Comparison of ENCODE assay signal across 8 cellular contexts in genomic region chr9:83583151-83584014, GRCh38. TPM values are rescaled to one million over a fixed set of nuclear protein-coding genes. Genes with fewer than 3 reads are reported as not detected.
DNase-seq lines count a peak whose midpoint lies in the region; ATAC-seq and TF ChIP-seq lines count a peak whose summit lies in the region.

No MANE protein-coding gene starts in this region.

- no peaks in the 10 kb centered on the region for H3K4me1 Mint-ChIP-seq in activated CD8-positive, alpha-beta T cell treated with anti-CD3 and anti-CD28 coated beads for 36 hours (ENCODE audit: low read depth)

- H3K9me3 Mint-ChIP-seq in activated CD8-positive, alpha-beta T cell treated with anti-CD3 and anti-CD28 coated beads for 36 hours, result peaks cover 4% of the 10 kb centered on the region

- intact Hi-C loops in activated CD8-positive, alpha-beta T cell treated with anti-CD3 and anti-CD28 coated beads for 36 hours (cut with micrococcal nuclease), result no loop called here
- intact Hi-C loops in Right ventricle myocardium superior (cut with DNase I), result no loop called here

- H3K27me3 Mint-ChIP-seq in activated CD8-positive, alpha-beta T cell treated with anti-CD3 and anti-CD28 coated beads for 36 hours, result no peaks in the 10 kb centered on the region

- peak; percentile 34 for TF ChIP-seq CTCF in activated CD8-positive, alpha-beta T cell treated with anti-CD3 and anti-CD28 coated beads for 36 hours (IDR thresholded peaks at IDR 0.05)
- TF ChIP-seq CTCF in retinal pigment epithelial cell (conservative IDR thresholded peaks at IDR 0.05; ENCODE audit: low read depth, low read length), result peak; percentile 89

- H3K4me3 ChIP-seq in retinal pigment epithelial cell (ENCODE audit: low read length), result no peak overlapping the region

- no peak overlapping the region for H3K4me3 Mint-ChIP-seq in activated CD8-positive, alpha-beta T cell treated with anti-CD3 and anti-CD28 coated beads for 36 hours

- peak; percentile 1 for DNase-seq in activated CD4-positive, CD25-positive, alpha-beta regulatory T cell treated with anti-CD3 and anti-CD28 coated beads, Interleukin-2, amount 50 U/mL, for 16 hours (ENCODE audit: low read depth, low spot score)
- DNase-seq in H4 (ENCODE audit: low spot score) (peak; percentile 31), NCI-H1694 (lab: John Stamatoyannopoulos, UW) (peak; percentile 29), Right ventricle myocardium superior (no peak), retinal pigment epithelial cell (ENCODE audit: low read depth) (no peak)
- peak; percentile 48 for DNase-seq in activated CD8-positive, alpha-beta T cell treated with anti-CD3 and anti-CD28 coated beads for 36 hours

- peaks cover 14% of the 10 kb centered on the region for H3K36me3 Mint-ChIP-seq in activated CD8-positive, alpha-beta T cell treated with anti-CD3 and anti-CD28 coated beads for 36 hours (ENCODE audit: low read depth)

- CTCF ChIA-PET in activated CD8-positive, alpha-beta T cell treated with anti-CD3 and anti-CD28 coated beads for 36 hours (lab: Charles Lee), result interaction anchor here (0.7 to 1.2 kb wide), 2 partner anchors 20 to 112 kb away, joined by 4 to 5 read pairs; no protein-coding TSS in a partner anchor

- no peak for ATAC-seq in activated CD4-positive, CD25-positive, alpha-beta regulatory T cell treated with anti-CD3 and anti-CD28 coated beads, Interleukin-2, amount 50 U/mL, for 24 hours
- no peak for ATAC-seq in activated CD8-positive, alpha-beta T cell treated with anti-CD3 and anti-CD28 coated beads for 36 hours
- ATAC-seq in Right ventricle myocardium superior (ENCODE audit: poor library complexity) (peak; percentile 82), HG02571 (IDR thresholded peaks at IDR 0.05; ENCODE audit: unreplicated experiment) (no peak)

- POLR2A ChIA-PET in activated CD8-positive, alpha-beta T cell treated with anti-CD3 and anti-CD28 coated beads for 36 hours (lab: Charles Lee), result no interaction called here

- H3K27ac Mint-ChIP-seq in activated CD8-positive, alpha-beta T cell treated with anti-CD3 and anti-CD28 coated beads for 36 hours, result no peak overlapping the region

RNA-seq across cellular contexts. Expression of gene IDNK, which starts 39.6 kb away (rescaled TPM):
- total RNA-seq in H4 (2014; rRNA removed; shearing (Covaris generic)), result 1.9 and 3.8 TPM in 2 replicates
- total RNA-seq in activated CD8-positive, alpha-beta T cell treated with anti-CD3 and anti-CD28 coated beads for 36 hours, result 1 to 10 TPM; 3.6 to 4.8 TPM
- total RNA-seq in Right ventricle myocardium superior, result 4.9 TPM

RNA-seq across cellular contexts. Expression of gene FRMD3, which starts 45.2 kb away (rescaled TPM):
- 0.29 and 0.72 TPM in 2 replicates for total RNA-seq in H4 (2014; rRNA removed; shearing (Covaris generic))
- total RNA-seq in activated CD8-positive, alpha-beta T cell treated with anti-CD3 and anti-CD28 coated beads for 36 hours, result 1 to 10 TPM in 1 of 2 experiments, under 1 TPM in 1; 0.27 to 1.1 TPM
- 93.2 TPM for total RNA-seq in Right ventricle myocardium superior

Comparison
In these comparisons a context has a peak if more than half of its experiments do, and no peak if none do; other contexts are left out.
1. DNase-seq: peak in activated CD4-positive, CD25-positive, alpha-beta regulatory T cell treated with anti-CD3 and anti-CD28 coated beads, Interleukin-2, amount 50 U/mL, for 16 hours (single experiment), H4 (single experiment), NCI-H1694 (single experiment) and activated CD8-positive, alpha-beta T cell treated with anti-CD3 and anti-CD28 coated beads for 36 hours (single experiment); none in Right ventricle myocardium superior (single experiment) and retinal pigment epithelial cell (single experiment).
2. RNA of gene FRMD3, which starts 45.2 kb away (total RNA-seq): 93.2 TPM in Right ventricle myocardium superior (single experiment); 0.27 to 1.1 TPM in activated CD8-positive, alpha-beta T cell treated with anti-CD3 and anti-CD28 coated beads for 36 hours and 0.29 to 0.72 TPM in H4; every median in the first group is over 10 times any median in the second.